In genomic region chr4:120895554-120895953, GRCh38 we compare ENCODE assay signal across 29 cellular contexts.
"Had no signal": no experiment of that assay in that cellular context is flagged by ENCODE, and none has a peak within 500 bp of the region (broad histone marks: within the 10 kb centered on the region; RNA-seq: fewer than 3 reads in every experiment).

No MANE protein-coding gene starts in this region.

- H3K4me2 ChIP-seq: hepatocyte had no signal

- H3K4me1 ChIP-seq: colonic mucosa, esophagus muscularis mucosa, esophagus squamous epithelium, foreskin keratinocyte, gastrocnemius medialis, gastroesophageal sphincter, heart left ventricle, heart right ventricle had no signal

- H3K27ac ChIP-seq: colonic mucosa, coronary artery, dorsolateral prefrontal cortex, epithelial cell of prostate, esophagus muscularis mucosa, esophagus squamous epithelium, foreskin keratinocyte, gastrocnemius medialis, gastroesophageal sphincter, heart left ventricle, heart right ventricle, hepatocyte had no signal

- H2AFZ ChIP-seq: hepatocyte had no signal

- H3K4me3 ChIP-seq: colonic mucosa, coronary artery, dorsolateral prefrontal cortex, esophagus muscularis mucosa, esophagus squamous epithelium, gastrocnemius medialis, gastroesophageal sphincter, heart left ventricle, heart right ventricle, hepatocyte had no signal

- H3K27me3 ChIP-seq: colonic mucosa, dorsolateral prefrontal cortex, esophagus muscularis mucosa, esophagus squamous epithelium, foreskin keratinocyte, gastrocnemius medialis, gastroesophageal sphincter, heart left ventricle, heart right ventricle, hepatocyte had no signal

- DNase-seq: colonic mucosa; cortex of kidney; dermis blood vessel endothelial cell; dorsolateral prefrontal cortex; effector CD4-positive, alpha-beta T cell; effector CD8-positive, alpha-beta T cell; effector memory CD4-positive, alpha-beta T cell; effector memory CD8-positive, alpha-beta T cell; endodermal cell; erythroblast; esophagus squamous epithelium; foreskin fibroblast; foreskin keratinocyte; foreskin melanocyte; gastrocnemius medialis; glutamatergic neuron; head of caudate nucleus; heart left ventricle; heart right ventricle had no signal

- H3K4me3 Mint-ChIP-seq: dendritic cell treated with granulocyte-macrophage colony-stimulating factor and Interleukin-4, amounts not matched to agents 40 ng/mL and 50 ng/mL, for 4 days; effector memory CD8-positive, alpha-beta T cell; endodermal cell had no signal

- FAIRE-seq: endometrium, endothelial cell of umbilical vein, frontal cortex had no signal

- ATAC-seq: effector memory CD8-positive, alpha-beta T cell; esophagus mucosa; foreskin keratinocyte; gastrocnemius medialis; gastroesophageal sphincter; heart left ventricle; heart right ventricle had no signal

- H3K36me3 ChIP-seq: colonic mucosa, esophagus squamous epithelium, gastrocnemius medialis had no signal

- H3K79me2 ChIP-seq: hepatocyte had no signal

- H3K9me3 Mint-ChIP-seq: effector memory CD8-positive, alpha-beta T cell had no signal

- H3K4me1 Mint-ChIP-seq: endodermal cell had no signal

- H3K27ac Mint-ChIP-seq: dendritic cell treated with granulocyte-macrophage colony-stimulating factor and Interleukin-4, amounts not matched to agents 40 ng/mL and 50 ng/mL, for 4 days; effector memory CD8-positive, alpha-beta T cell; endodermal cell had no signal

- H3K9me3 ChIP-seq: colonic mucosa, esophagus squamous epithelium, gastrocnemius medialis had no signal
